8 cellular contexts compared by ENCODE assay signal in the genomic region with DNA sequence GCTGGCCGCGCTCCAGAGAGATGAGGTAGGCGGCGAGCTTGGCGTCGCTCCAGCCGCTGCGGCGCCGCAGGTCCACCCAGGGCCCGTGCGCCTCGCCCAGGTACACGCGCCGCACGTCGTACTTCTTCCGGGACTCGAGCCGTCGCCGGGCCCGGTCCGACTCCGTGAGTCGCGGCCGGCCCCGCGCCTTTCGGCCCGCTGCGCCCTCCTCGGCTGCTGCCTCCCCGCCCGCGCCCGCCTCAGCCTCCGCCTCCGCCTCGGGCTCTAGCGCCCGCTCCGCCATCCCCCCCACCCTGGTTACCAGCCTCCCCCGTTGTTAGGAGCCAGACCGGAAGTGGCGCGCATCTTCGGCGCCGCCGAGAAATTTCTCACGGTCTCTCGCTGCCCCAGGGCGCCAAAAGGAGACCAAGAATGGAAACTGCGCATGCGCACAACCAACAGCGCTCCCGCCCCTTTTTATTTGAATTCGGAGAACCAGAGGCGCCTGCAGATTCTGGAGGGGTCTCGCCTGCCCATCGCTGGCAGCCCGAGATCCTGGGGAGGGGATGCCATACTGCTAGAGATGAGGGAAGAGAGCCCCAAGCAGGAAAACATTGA. TPM values are rescaled to one million over a fixed set of nuclear protein-coding genes. Genes with fewer than 3 reads are reported as not detected.
DNase-seq lines count a peak whose midpoint lies in the region; ATAC-seq and TF ChIP-seq lines count a peak whose summit lies in the region.

A gene with protein sequence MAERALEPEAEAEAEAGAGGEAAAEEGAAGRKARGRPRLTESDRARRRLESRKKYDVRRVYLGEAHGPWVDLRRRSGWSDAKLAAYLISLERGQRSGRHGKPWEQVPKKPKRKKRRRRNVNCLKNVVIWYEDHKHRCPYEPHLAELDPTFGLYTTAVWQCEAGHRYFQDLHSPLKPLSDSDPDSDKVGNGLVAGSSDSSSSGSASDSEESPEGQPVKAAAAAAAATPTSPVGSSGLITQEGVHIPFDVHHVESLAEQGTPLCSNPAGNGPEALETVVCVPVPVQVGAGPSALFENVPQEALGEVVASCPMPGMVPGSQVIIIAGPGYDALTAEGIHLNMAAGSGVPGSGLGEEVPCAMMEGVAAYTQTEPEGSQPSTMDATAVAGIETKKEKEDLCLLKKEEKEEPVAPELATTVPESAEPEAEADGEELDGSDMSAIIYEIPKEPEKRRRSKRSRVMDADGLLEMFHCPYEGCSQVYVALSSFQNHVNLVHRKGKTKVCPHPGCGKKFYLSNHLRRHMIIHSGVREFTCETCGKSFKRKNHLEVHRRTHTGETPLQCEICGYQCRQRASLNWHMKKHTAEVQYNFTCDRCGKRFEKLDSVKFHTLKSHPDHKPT (minus strand): TSS at position 336 of the 597 bp plus-strand sequence. CDS start 53 bp downstream, at position 283.

- TF ChIP-seq CTCF in GM12875 (IDR thresholded peaks at IDR 0.05; ENCODE audit: borderline replicate concordance, insufficient read depth, low read depth, low read length) (no peak), type B pancreatic cell (conservative IDR thresholded peaks at IDR 0.05) (no peak)

- peak; percentile 93 to 99 (median 97) for DNase-seq in NCI-H1417 (lab: John Stamatoyannopoulos, UW)
- peak; percentile 91 for DNase-seq in SW480 (ENCODE audit: low spot score)
- peak; percentile 90 for DNase-seq in activated naive CD8-positive, alpha-beta T cell treated with anti-CD3 and anti-CD28 coated beads, Interleukin-2, amount 50 U/mL, for 16 hours (ENCODE audit: low read depth, low spot score)
- DNase-seq in cardiac septum (ENCODE audit: low spot score), result peak; percentile 97
- DNase-seq in pons (ENCODE audit: low spot score), result peak; percentile 93
- peak; percentile 98 for DNase-seq in type B pancreatic cell (ENCODE audit: extremely low spot score, unreplicated experiment)

- H3K27me3 Mint-ChIP-seq in type B pancreatic cell, result no peaks in the 10 kb centered on the region

- no peaks in the 10 kb centered on the region for H3K9me3 Mint-ChIP-seq in type B pancreatic cell

- peak within 1 kb of the TSS; percentile 92 for H3K4me3 Mint-ChIP-seq in type B pancreatic cell

- peaks cover 8% of the 10 kb centered on the region for H3K4me1 Mint-ChIP-seq in type B pancreatic cell (ENCODE audit: unreplicated experiment)

- H3K27ac Mint-ChIP-seq in type B pancreatic cell, result peak within 1 kb of the TSS; percentile 94

- H3K36me3 Mint-ChIP-seq in type B pancreatic cell, result no peaks in the 10 kb centered on the region

- intact Hi-C loops in cardiac septum (cut with DNase I), result no loop called here

- H3K4me3 ChIP-seq in GM12875 (ENCODE audit: low read depth, low read length), result peak within 1 kb of the TSS; percentile 86

- ATAC-seq in HG02759 (IDR thresholded peaks at IDR 0.05; ENCODE audit: unreplicated experiment), result peak; percentile 62

RNA-seq across cellular contexts. Expression of the gene that starts here (rescaled TPM):
- total RNA-seq in cardiac septum, result 5.3 TPM
- 11.5 and 13.4 TPM in 2 replicates for total RNA-seq in type B pancreatic cell (ENCODE audit: low replicate concordance)

Comparison
In these comparisons a context has a peak if more than half of its experiments do, and no peak if none do; other contexts are left out.
1. Peak in every context shown above with its lines: DNase-seq, ATAC-seq and H3K4me3 ChIP-seq.